ENCODE assay signal across 27 cellular contexts in the genomic region with DNA sequence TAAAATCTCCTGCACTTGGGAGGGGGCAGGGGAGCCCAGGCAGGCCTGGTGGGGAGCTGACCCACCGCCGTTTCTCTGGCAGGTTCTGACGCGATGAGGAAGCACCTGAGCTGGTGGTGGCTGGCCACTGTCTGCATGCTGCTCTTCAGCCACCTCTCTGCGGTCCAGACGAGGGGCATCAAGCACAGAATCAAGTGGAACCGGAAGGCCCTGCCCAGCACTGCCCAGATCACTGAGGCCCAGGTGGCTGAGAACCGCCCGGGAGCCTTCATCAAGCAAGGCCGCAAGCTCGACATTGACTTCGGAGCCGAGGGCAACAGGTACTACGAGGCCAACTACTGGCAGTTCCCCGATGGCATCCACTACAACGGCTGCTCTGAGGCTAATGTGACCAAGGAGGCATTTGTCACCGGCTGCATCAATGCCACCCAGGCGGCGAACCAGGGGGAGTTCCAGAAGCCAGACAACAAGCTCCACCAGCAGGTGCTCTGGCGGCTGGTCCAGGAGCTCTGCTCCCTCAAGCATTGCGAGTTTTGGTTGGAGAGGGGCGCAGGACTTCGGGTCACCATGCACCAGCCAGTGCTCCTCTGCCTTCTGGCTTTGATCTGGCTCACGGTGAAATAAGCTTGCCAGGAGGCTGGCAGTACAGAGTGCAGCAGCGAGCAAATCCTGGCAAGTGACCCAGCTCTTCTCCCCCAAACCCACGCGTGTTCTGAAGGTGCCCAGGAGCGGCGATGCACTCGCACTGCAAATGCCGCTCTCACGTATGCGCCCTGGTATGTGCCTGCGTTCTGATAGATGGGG. TPM values are rescaled to one million over a fixed set of nuclear protein-coding genes. Genes with fewer than 3 reads are reported as not detected.
"Had no signal": no experiment of that assay in that cellular context is flagged by ENCODE, and none has a peak within 500 bp of the region (broad histone marks: within the 10 kb centered on the region; RNA-seq: fewer than 3 reads in every experiment).

No MANE protein-coding gene starts in this region.

- H3K27me3 Mint-ChIP-seq: memory B cell; naive B cell; stimulated activated memory B cell treated with anti-CD40 and anti-IgM and Interleukin-4, amounts not matched to agents 10 μg/mL and 1 μg/mL and 100 μg/mL, for 72 hours had no signal

- H3K9me3 Mint-ChIP-seq: memory B cell; mesothelial cell of epicardium; naive B cell; nephron progenitor cell; stimulated activated memory B cell treated with anti-CD40 and anti-IgM and Interleukin-4, amounts not matched to agents 10 μg/mL and 1 μg/mL and 100 μg/mL, for 72 hours; type B pancreatic cell had no signal

- DNase-seq: effector CD4-positive, alpha-beta T cell; foreskin fibroblast; gastrocnemius medialis; left ventricle myocardium superior; mucosa of descending colon; naive B cell; nephron progenitor cell; occipital lobe; ovary; psoas muscle; right cardiac atrium; spleen; stimulated activated CD4-positive, alpha-beta T cell treated with anti-CD3 and anti-CD28 coated beads, Interleukin-4, amount 100 ng/mL, for 4 hours; stimulated activated naive CD8-positive, alpha-beta T cell treated with anti-CD3 and anti-CD28 coated beads, Interleukin-15, Interleukin-2, amounts not matched to agents 100 U/mL and 50 U/mL, for 24 hours; testis; tibial artery had no signal

- H3K27me3 ChIP-seq: dorsolateral prefrontal cortex, gastrocnemius medialis, ovary, spleen, testis had no signal

- H3K27ac Mint-ChIP-seq: mesothelial cell of epicardium; nephron progenitor cell; stimulated activated memory B cell treated with anti-CD40 and anti-IgM and Interleukin-4, amounts not matched to agents 10 μg/mL and 1 μg/mL and 100 μg/mL, for 72 hours; type B pancreatic cell had no signal

- ATAC-seq: esophagus mucosa; gastrocnemius medialis; left ventricle myocardium superior; mucosa of descending colon; psoas muscle; right cardiac atrium; stimulated activated memory B cell treated with anti-CD40 and anti-IgM and Interleukin-4, amounts not matched to agents 10 μg/mL and 1 μg/mL and 100 μg/mL, for 72 hours; stimulated activated naive CD8-positive, alpha-beta T cell treated with anti-CD3 and anti-CD28 coated beads, Interleukin-15, Interleukin-2, amounts not matched to agents 100 U/mL and 50 U/mL, for 24 hours had no signal

- H3K27ac ChIP-seq: dorsolateral prefrontal cortex, epithelial cell of prostate, gastrocnemius medialis, ovary, psoas muscle, skin epidermis, spleen, tibial artery had no signal

- H3K9me3 ChIP-seq: gastrocnemius medialis, mucosa of descending colon, ovary, psoas muscle, spleen, testis, tibial artery had no signal

- H3K36me3 ChIP-seq: gastrocnemius medialis, ovary, spleen, tibial artery had no signal

- H3K36me3 Mint-ChIP-seq: mesothelial cell of epicardium; naive B cell; stimulated activated memory B cell treated with anti-CD40 and anti-IgM and Interleukin-4, amounts not matched to agents 10 μg/mL and 1 μg/mL and 100 μg/mL, for 72 hours; type B pancreatic cell had no signal

- H3K4me3 ChIP-seq: dorsolateral prefrontal cortex, gastrocnemius medialis, lung, mucosa of descending colon, ovary, psoas muscle, skin epidermis, spleen, tibial artery had no signal

- H3K4me3 Mint-ChIP-seq: memory B cell; mesothelial cell of epicardium; naive B cell; nephron progenitor cell; stimulated activated memory B cell treated with anti-CD40 and anti-IgM and Interleukin-4, amounts not matched to agents 10 μg/mL and 1 μg/mL and 100 μg/mL, for 72 hours; type B pancreatic cell had no signal

- H3K4me1 ChIP-seq: psoas muscle had no signal

RNA-seq across cellular contexts. Expression of gene PRND, which starts 3.0 kb away (rescaled TPM):
- total RNA-seq: esophagus mucosa, gastrocnemius medialis, left ventricle myocardium superior, mesothelial cell of epicardium, psoas muscle, renal cortical epithelial cell, right cardiac atrium, spleen had no signal
- polyA plus RNA-seq: keratinocyte, psoas muscle, right cardiac atrium had no signal
